Comparison of ENCODE assay signal across 9 cellular contexts in genomic region chr3:42556089-42556632, GRCh38. TPM values are rescaled to one million over a fixed set of nuclear protein-coding genes. Genes with fewer than 3 reads are reported as not detected.
A peak's percentile ranks its signal among the peaks of the same experiment; 100 is the strongest.
DNase-seq lines count a peak whose midpoint lies in the region; ATAC-seq and TF ChIP-seq lines count a peak whose summit lies in the region.
"Had no signal": no experiment of that assay in that cellular context is flagged by ENCODE, and none has a peak within 500 bp of the region (broad histone marks: within the 10 kb centered on the region; RNA-seq: fewer than 3 reads in every experiment).

No MANE protein-coding gene starts in this region.

- H3K4me1 Mint-ChIP-seq in activated T-cell treated with anti-CD3 and anti-CD28 coated beads, Interleukin-2, amount 50 U/mL, for 4 hours (ENCODE audit: low read depth), result peaks cover 31% of the 10 kb centered on the region

- H3K36me3 Mint-ChIP-seq in activated T-cell treated with anti-CD3 and anti-CD28 coated beads, Interleukin-2, amount 50 U/mL, for 4 hours (ENCODE audit: insufficient read depth), result peaks cover 29% of the 10 kb centered on the region

- intact Hi-C loops in posterior vena cava (cut with DNase I), result no loop called here

- ATAC-seq in GM19397 (IDR thresholded peaks at IDR 0.05; ENCODE audit: unreplicated experiment), result peak; percentile 82
- peak; percentile 77 for ATAC-seq in HG03432 (IDR thresholded peaks at IDR 0.05; ENCODE audit: unreplicated experiment)
- ATAC-seq in activated T-cell treated with anti-CD3 and anti-CD28 coated beads, Interleukin-2, amount 50 U/mL, for 4 hours, result peak; percentile 88 to 93

- no peak for TF ChIP-seq CTCF in GM13977 (IDR thresholded peaks at IDR 0.05; ENCODE audit: extremely low read depth, insufficient read depth, missing control alignments)

- no peaks in the 10 kb centered on the region for H3K27me3 Mint-ChIP-seq in activated T-cell treated with anti-CD3 and anti-CD28 coated beads, Interleukin-2, amount 50 U/mL, for 4 hours (ENCODE audit: low read depth)

- in situ Hi-C loops in GM13977 (cut with MboI; ENCODE audit: low pct_unique_long_range_greater_than_20kb, low sequenced_read_pairs, unreplicated experiment), result no loop called here

- no peak for DNase-seq in activated T-cell treated with anti-CD3 and anti-CD28 coated beads, Interleukin-2, amount 50 U/mL, for 4 hours
- DNase-seq in renal cortical epithelial cell (ENCODE audit: low read depth) (peak; percentile 5), posterior vena cava (ENCODE audit: low spot score) (no peak), NCI-H128 (lab: John Stamatoyannopoulos, UW; ENCODE audit: unreplicated experiment) (no peak), GM13977 (ENCODE audit: low spot score) (no peak)
- DNase-seq: erythroblast, NCI-H1930 had no signal

- peak overlapping the region; percentile 49 for H3K4me3 Mint-ChIP-seq in activated T-cell treated with anti-CD3 and anti-CD28 coated beads, Interleukin-2, amount 50 U/mL, for 4 hours

- no peaks in the 10 kb centered on the region for H3K9me3 Mint-ChIP-seq in activated T-cell treated with anti-CD3 and anti-CD28 coated beads, Interleukin-2, amount 50 U/mL, for 4 hours

RNA-seq across cellular contexts. Expression of gene SEC22C, which starts 25.6 kb away (rescaled TPM):
- total RNA-seq in activated T-cell treated with anti-CD3 and anti-CD28 coated beads, Interleukin-2, amount 50 U/mL, for 4 hours, result 10 to 100 TPM; 32.0 to 35.3 (median 35.1) TPM
- total RNA-seq in renal cortical epithelial cell, result 66.1 and 108 TPM in 2 replicates
- 10 to 100 TPM; 43.8 to 47.0 TPM for total RNA-seq in posterior vena cava

RNA-seq across cellular contexts. Expression of gene SS18L2, which starts 34.5 kb away (rescaled TPM):
- total RNA-seq in activated T-cell treated with anti-CD3 and anti-CD28 coated beads, Interleukin-2, amount 50 U/mL, for 4 hours, result 10 to 100 TPM; 68.8 to 79.1 (median 72.6) TPM
- total RNA-seq in renal cortical epithelial cell, result 16.2 and 34.2 TPM in 2 replicates
- total RNA-seq in posterior vena cava, result 10 to 100 TPM; 15.4 to 16.8 TPM

RNA-seq across cellular contexts. Expression of gene NKTR, which starts 44.3 kb away (rescaled TPM):
- 10 to 100 TPM; 44.2 to 48.1 (median 46.7) TPM for total RNA-seq in activated T-cell treated with anti-CD3 and anti-CD28 coated beads, Interleukin-2, amount 50 U/mL, for 4 hours
- total RNA-seq in renal cortical epithelial cell (22.9 and 68.4 TPM in 2 replicates), posterior vena cava (10 to 100 TPM; 75.2 to 78.0 TPM)

RNA-seq across cellular contexts. Expression of gene VIPR1, which starts 53.7 kb away (rescaled TPM):
- 1 to 10 TPM; 2.2 to 4.7 (median 4.6) TPM for total RNA-seq in activated T-cell treated with anti-CD3 and anti-CD28 coated beads, Interleukin-2, amount 50 U/mL, for 4 hours
- total RNA-seq in renal cortical epithelial cell (0.25 and 0.69 TPM in 2 replicates), posterior vena cava (1 to 10 TPM; 1.3 to 2.2 TPM)
